Comparison of ENCODE assay signal across 16 cellular contexts in genomic region chr19:4738734-4739133, GRCh38.
"Had no signal": no experiment of that assay in that cellular context is flagged by ENCODE, and none has a peak within 500 bp of the region (broad histone marks: within the 10 kb centered on the region; RNA-seq: fewer than 3 reads in every experiment).

No MANE protein-coding gene starts in this region.

- ATAC-seq: foreskin keratinocyte had no signal

- H3K9me3 ChIP-seq: esophagus muscularis mucosa, ovary, thyroid gland had no signal

- H3K36me3 ChIP-seq: esophagus muscularis mucosa, ovary, thyroid gland had no signal

- FAIRE-seq: astrocyte, urothelium cell line had no signal

- DNase-seq: activated CD4-positive, alpha-beta memory T cell treated with anti-CD3 and anti-CD28 coated beads, Interleukin-2, amount 10 ng/mL, durations not matched to agents 7 days and 5 days; activated gamma-delta T cell treated with Interleukin-2 at 50 U/mL for 16 hours; activated naive CD8-positive, alpha-beta T cell treated with anti-CD3 and anti-CD28 coated beads, Interleukin-2, amount 10 ng/mL, durations not matched to agents 7 days and 5 days; activated T-cell treated with anti-CD3 and anti-CD28 coated beads, Interleukin-2, amount 50 U/mL, for 48 hours; foreskin keratinocyte; head of caudate nucleus; mesendoderm; nephron progenitor cell; ovary; stimulated activated CD4-positive, alpha-beta T cell treated with anti-CD3 and anti-CD28 coated beads, Interleukin-4, amount 100 ng/mL, for 4 hours; thyroid gland had no signal

- H3K27ac ChIP-seq: esophagus muscularis mucosa, foreskin keratinocyte, ovary, skin epidermis, thyroid gland, VCaP had no signal

- H3K4me1 ChIP-seq: foreskin keratinocyte had no signal

- H3K27me3 ChIP-seq: ovary, thyroid gland had no signal

- H3K4me3 ChIP-seq: esophagus muscularis mucosa, ovary, skin epidermis, thyroid gland had no signal
